8 cellular contexts compared by ENCODE assay signal in the genomic region with DNA sequence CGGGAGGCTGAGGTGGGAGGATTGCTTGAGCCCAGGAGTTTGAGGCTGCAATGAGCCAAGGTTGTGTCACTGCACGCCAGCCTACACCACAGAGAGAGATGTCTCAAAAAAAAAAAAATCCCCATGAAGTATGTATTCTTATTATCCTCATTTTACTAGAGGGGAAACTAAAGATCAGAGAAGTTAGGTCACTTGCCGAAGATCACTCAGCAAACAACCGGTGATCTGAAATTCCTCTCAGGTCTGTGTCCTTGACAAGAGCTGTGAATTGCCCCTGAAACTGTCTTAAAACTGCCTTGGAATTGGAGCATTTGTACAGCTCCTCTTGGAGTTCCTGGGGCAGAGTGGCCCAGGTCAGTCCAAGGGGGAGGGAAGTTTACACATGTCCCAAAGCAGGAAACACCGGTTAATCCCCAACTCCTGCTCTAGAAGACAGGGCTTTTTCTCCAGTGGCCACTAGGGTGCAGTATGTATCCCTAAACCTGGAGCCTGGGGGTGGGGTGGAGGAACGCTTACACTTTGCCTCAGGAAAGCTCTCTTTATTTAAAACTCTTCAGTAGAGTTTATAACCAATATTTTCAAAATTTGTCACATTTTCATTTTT. TPM values are rescaled to one million over a fixed set of nuclear protein-coding genes. Genes with fewer than 3 reads are reported as not detected.
DNase-seq lines count a peak whose midpoint lies in the region; ATAC-seq and TF ChIP-seq lines count a peak whose summit lies in the region.

No MANE protein-coding gene starts in this region.

- H2AFZ ChIP-seq in DND-41 (ENCODE audit: low read depth, low read length) = no peak overlapping the region

- H3K4me3 ChIP-seq in DND-41 (ENCODE audit: low read depth in 1 of 2, low read length in 2 of 2) (no peak overlapping the region), HFF-Myc (replicated peaks; ENCODE audit: low read depth, low read length) (no peak overlapping the region), kidney epithelial cell (ENCODE audit: low read depth, low read length) (no peak overlapping the region)

- H4K20me1 ChIP-seq in DND-41 (ENCODE audit: insufficient read depth, low read length) = no peaks in the 10 kb centered on the region

- no peaks in the 10 kb centered on the region for H3K4me1 ChIP-seq in DND-41 (ENCODE audit: insufficient read depth, low read length)

- TF ChIP-seq CTCF in DND-41 (IDR thresholded peaks at IDR 0.05; ENCODE audit: borderline replicate concordance, extremely low read depth, low read length, poor library complexity, severe bottlenecking) (peak; percentile 88), HFF-Myc (IDR thresholded peaks at IDR 0.05; ENCODE audit: low read depth, low read length, missing control alignments) (peak; percentile 89), kidney epithelial cell (IDR thresholded peaks at IDR 0.05; ENCODE audit: insufficient read depth, low read length, poor library complexity, severe bottlenecking) (peak; percentile 96)

- no peak overlapping the region for H3K4me2 ChIP-seq in DND-41 (ENCODE audit: insufficient read depth, low read length)

- DNase-seq in DND-41 (peak; percentile 72), HFF-Myc (ENCODE audit: extremely low read depth, low read depth) (peak; percentile 66), NCI-H2196 (lab: John Stamatoyannopoulos, UW; ENCODE audit: unreplicated experiment) (peak; percentile 75), cerebellar cortex (ENCODE audit: low spot score) (peak; percentile 90), kidney epithelial cell (ENCODE audit: low read depth) (no peak)
- peak; percentile 40 to 53 for DNase-seq in stimulated activated CD4-positive, alpha-beta T cell treated with anti-CD3 and anti-CD28 coated beads, Interleukin-1b, Interleukin-23, amount 100 ng/mL, for 4 hours (ENCODE audit: low read depth in 2 of 2)

- peak; percentile 93 for ATAC-seq in DND-41 (ENCODE audit: insufficient read depth, low read depth)
- ATAC-seq in activated CD4-positive, CD25-positive, alpha-beta regulatory T cell treated with anti-CD3 and anti-CD28 coated beads, Interleukin-2, amount 50 U/mL, for 24 hours = peak; percentile 67 to 71
- no peak for ATAC-seq in GM21360 (IDR thresholded peaks at IDR 0.05; ENCODE audit: unreplicated experiment)

- H3K27me3 ChIP-seq in DND-41 (ENCODE audit: insufficient read depth, low read length, poor library complexity) (no peaks in the 10 kb centered on the region), kidney epithelial cell (ENCODE audit: control insufficient read depth, insufficient read depth, low read length) (no peaks in the 10 kb centered on the region)

- no peak overlapping the region for H3K9ac ChIP-seq in DND-41 (ENCODE audit: low read depth, low read length)

- H3K36me3 ChIP-seq in DND-41 (ENCODE audit: insufficient read depth, low read length) (peaks cover 19% of the 10 kb centered on the region), kidney epithelial cell (ENCODE audit: control insufficient read depth, insufficient read depth, low read length) (peaks cover 3% of the 10 kb centered on the region)

- no peaks in the 10 kb centered on the region for H3K9me3 ChIP-seq in DND-41 (ENCODE audit: insufficient read depth, low read length, severe bottlenecking)

- no peaks in the 10 kb centered on the region for H3K79me2 ChIP-seq in DND-41 (ENCODE audit: insufficient read depth, low read length)

- no peak overlapping the region for H3K27ac ChIP-seq in DND-41 (ENCODE audit: low read length)

RNA-seq across cellular contexts. Expression of a gene that starts 27.6 kb away (rescaled TPM):
- total RNA-seq in kidney epithelial cell = not detected in 2 replicates
